In the genomic region with DNA sequence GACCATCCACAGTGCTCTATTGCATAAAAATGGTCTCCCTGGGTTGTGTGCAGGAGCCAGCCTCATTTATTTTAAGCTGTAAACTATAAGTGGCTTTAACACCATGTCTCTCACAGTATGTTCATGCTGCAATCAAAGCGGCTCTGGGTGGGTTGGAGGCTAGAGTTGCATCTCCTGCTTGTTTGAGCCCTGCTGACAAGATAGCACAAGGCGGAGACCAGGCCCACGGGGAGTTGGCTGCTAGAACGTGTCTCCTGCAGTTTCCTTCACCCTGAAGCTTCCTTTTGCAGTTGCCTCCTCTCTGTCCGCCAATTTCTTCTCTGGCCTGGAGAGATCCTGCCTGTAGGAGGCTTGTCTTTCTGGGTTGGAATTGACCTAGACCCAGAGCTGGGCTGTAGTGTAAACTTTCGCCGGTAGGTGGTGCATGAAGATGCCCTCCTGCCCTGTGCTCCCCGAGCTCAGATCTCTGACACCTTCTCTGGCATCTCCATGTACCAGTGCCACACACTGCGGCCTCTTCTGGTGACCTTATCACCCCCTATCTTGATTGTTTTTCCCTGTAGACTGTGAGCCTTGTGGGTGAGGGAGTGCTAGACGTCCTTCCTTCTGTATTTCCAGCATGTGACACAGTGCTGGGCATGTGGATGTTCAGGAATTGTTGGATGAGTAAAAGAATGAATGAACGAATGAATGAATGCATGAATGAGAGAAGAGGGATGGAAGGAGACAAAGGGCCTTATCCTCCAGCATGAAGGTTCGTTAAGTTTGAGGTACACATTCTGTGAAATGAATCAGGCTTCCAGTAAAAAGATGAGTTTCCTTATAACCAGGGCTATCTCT, we compare ENCODE assay signal across 8 cellular contexts. TPM values are rescaled to one million over a fixed set of nuclear protein-coding genes. Genes with fewer than 3 reads are reported as not detected.
A peak's percentile ranks its signal among the peaks of the same experiment; 100 is the strongest.
DNase-seq lines count a peak whose midpoint lies in the region; ATAC-seq and TF ChIP-seq lines count a peak whose summit lies in the region.

No MANE protein-coding gene starts in this region.

- H3K4me1 Mint-ChIP-seq in Caco-2 (ENCODE audit: low read depth, unreplicated experiment) = peaks cover 4% of the 10 kb centered on the region
- peaks cover 5% of the 10 kb centered on the region for H3K4me1 Mint-ChIP-seq in activated T-helper 17 cell treated with anti-CD3 and anti-CD28 coated beads, Interleukin-2, amount 50 U/mL, for 72 hours
- peaks cover 6% of the 10 kb centered on the region for H3K4me1 Mint-ChIP-seq in type B pancreatic cell (ENCODE audit: unreplicated experiment)

- POLR2A ChIA-PET in Caco-2 (lab: Charles Lee) = no interaction called here

- H3K4me3 Mint-ChIP-seq in Caco-2 (ENCODE audit: unreplicated experiment) (no peak overlapping the region), type B pancreatic cell (no peak overlapping the region)
- H3K4me3 Mint-ChIP-seq in activated T-helper 17 cell treated with anti-CD3 and anti-CD28 coated beads, Interleukin-2, amount 50 U/mL, for 72 hours = no peak overlapping the region

- no peak overlapping the region for H3K4me3 ChIP-seq in Caco-2 (ENCODE audit: low read depth, low read length)
- H3K4me3 ChIP-seq in Peyer's patch = no peak overlapping the region
- H3K4me3 ChIP-seq in ovary = no peak overlapping the region

- 51 to 57% (median 53%) methylated on average over 12 of the region's 12 CpGs for WGBS in ovary, 3 donors

- ATAC-seq in GM19397 (IDR thresholded peaks at IDR 0.05; ENCODE audit: unreplicated experiment) (peak; percentile 76), HG03558 (IDR thresholded peaks at IDR 0.05; ENCODE audit: extremely low read depth, unreplicated experiment) (peak; percentile 82), foreskin keratinocyte (peak; percentile 95)
- peak; percentile 97 for ATAC-seq in activated T-helper 17 cell treated with anti-CD3 and anti-CD28 coated beads, Interleukin-2, amount 50 U/mL, for 72 hours (replicated peaks)

- no peaks in the 10 kb centered on the region for H3K27me3 Mint-ChIP-seq in Caco-2 (ENCODE audit: insufficient read depth, unreplicated experiment)
- H3K27me3 Mint-ChIP-seq in activated T-helper 17 cell treated with anti-CD3 and anti-CD28 coated beads, Interleukin-2, amount 50 U/mL, for 72 hours = no peaks in the 10 kb centered on the region
- H3K27me3 Mint-ChIP-seq in type B pancreatic cell = no peaks in the 10 kb centered on the region

- no peak for TF ChIP-seq EP300 in ovary (IDR thresholded peaks at IDR 0.05)

- TF ChIP-seq POLR2A in Peyer's patch (IDR thresholded peaks at IDR 0.05) = no peak
- no peak for TF ChIP-seq POLR2A in ovary (IDR thresholded peaks at IDR 0.05)

- intact Hi-C loops in Caco-2 (cut with micrococcal nuclease; ENCODE audit: unreplicated experiment) (loop anchor here (1.0 to 10.0 kb wide), 3 partner anchors 100 to 268 kb away; no protein-coding TSS in a partner anchor), ovary (cut with DNase I) (loop anchor here in 2 of 4 donors (5.0 to 10.0 kb wide), 2 partner anchors 98 to 101 kb away; no protein-coding TSS in a partner anchor)

- H3K27me3 ChIP-seq in Caco-2 (replicated peaks; ENCODE audit: control insufficient read depth, insufficient read depth, low read length) (no peaks in the 10 kb centered on the region), Peyer's patch (no peaks in the 10 kb centered on the region), foreskin keratinocyte (no peaks in the 10 kb centered on the region), ovary (no peaks in the 10 kb centered on the region)

- H3K9me3 Mint-ChIP-seq in Caco-2 (ENCODE audit: unreplicated experiment) = no peaks in the 10 kb centered on the region
- no peaks in the 10 kb centered on the region for H3K9me3 Mint-ChIP-seq in activated T-helper 17 cell treated with anti-CD3 and anti-CD28 coated beads, Interleukin-2, amount 50 U/mL, for 72 hours
- H3K9me3 Mint-ChIP-seq in type B pancreatic cell = no peaks in the 10 kb centered on the region

- TF ChIP-seq CTCF in Caco-2 (IDR thresholded peaks at IDR 0.05; ENCODE audit: insufficient read depth in 1 of 2, low read depth in 1 of 2, low read length in 1 of 2, severe bottlenecking in 1 of 2, unreplicated experiment in 1 of 2) (peak; percentile 72 to 79), Peyer's patch (IDR thresholded peaks at IDR 0.05) (peak; percentile 74 to 88 (median 86)), foreskin keratinocyte (conservative IDR thresholded peaks at IDR 0.05) (peak; percentile 87), ovary (IDR thresholded peaks at IDR 0.05) (peak; percentile 25 to 63 (median 41)), type B pancreatic cell (conservative IDR thresholded peaks at IDR 0.05) (peak; percentile 83)

- BruUV-seq in Caco-2 (replicated peaks; lab: Mats Ljungman, UMichigan) = no TSS peak

- H3K27ac ChIP-seq in Peyer's patch (no peak overlapping the region), foreskin keratinocyte (no peak overlapping the region), ovary (no peak overlapping the region)

- H3K9me3 ChIP-seq in Caco-2 = no peaks in the 10 kb centered on the region
- no peaks in the 10 kb centered on the region for H3K9me3 ChIP-seq in Peyer's patch
- H3K9me3 ChIP-seq in ovary = no peaks in the 10 kb centered on the region

- H3K27ac Mint-ChIP-seq in Caco-2 (ENCODE audit: unreplicated experiment) (no peak overlapping the region), type B pancreatic cell (no peak overlapping the region)
- H3K27ac Mint-ChIP-seq in activated T-helper 17 cell treated with anti-CD3 and anti-CD28 coated beads, Interleukin-2, amount 50 U/mL, for 72 hours = peak overlapping the region; percentile 37

- H3K4me1 ChIP-seq in Caco-2 = no peaks in the 10 kb centered on the region
- peaks cover 0 to 2% (median 0%) of the 10 kb centered on the region in 4 donors for H3K4me1 ChIP-seq in Peyer's patch
- H3K4me1 ChIP-seq in foreskin keratinocyte = no peaks in the 10 kb centered on the region
- no peaks in the 10 kb centered on the region for H3K4me1 ChIP-seq in ovary (ENCODE audit: insufficient read depth)

- H3K36me3 ChIP-seq in Caco-2 (ENCODE audit: control insufficient read depth, insufficient read depth, low read length) (no peaks in the 10 kb centered on the region), Peyer's patch (no peaks in the 10 kb centered on the region), ovary (no peaks in the 10 kb centered on the region)

- CTCF ChIA-PET in Caco-2 (lab: Charles Lee) = interaction anchor here (0.6 to 2.2 kb wide), 12 partner anchors 9 to 144 kb away, joined by 3 to 31 read pairs (median 4); a partner anchor contains a TSS

- peak; percentile 70 to 79 for DNase-seq in Caco-2
- peak; percentile 73 to 90 (median 80) for DNase-seq in Peyer's patch
- peak; percentile 34 to 62 for DNase-seq in foreskin keratinocyte
- DNase-seq in ovary = peak; percentile 36 to 72 (median 67)
- no peak for DNase-seq in type B pancreatic cell (ENCODE audit: extremely low spot score, unreplicated experiment)

- H3K36me3 Mint-ChIP-seq in Caco-2 (ENCODE audit: insufficient read depth, unreplicated experiment) (peaks cover 5% of the 10 kb centered on the region), type B pancreatic cell (peaks cover 4% of the 10 kb centered on the region)
- H3K36me3 Mint-ChIP-seq in activated T-helper 17 cell treated with anti-CD3 and anti-CD28 coated beads, Interleukin-2, amount 50 U/mL, for 72 hours (ENCODE audit: low read depth) = peaks cover under 1% of the 10 kb centered on the region

RNA-seq across cellular contexts. Expression of a gene that starts 10.4 kb away (rescaled TPM):
- total RNA-seq in Caco-2 (2022) = 1.2 TPM in 2 replicates
- total RNA-seq in Peyer's patch = 1 to 10 TPM in 3 of 4 donors, not detected in 1; 3.4 to 4.9 (median 3.6) TPM
- 10 to 100 TPM in 1 of 2 donors, 1 to 10 TPM in 1; 6.3 to 11.0 TPM for total RNA-seq in activated T-helper 17 cell treated with anti-CD3 and anti-CD28 coated beads, Interleukin-2, amount 50 U/mL, for 72 hours
- 3.0 and 3.6 TPM in 2 replicates for total RNA-seq in foreskin keratinocyte
- 1.8 and 1.9 TPM in 2 replicates for polyA plus RNA-seq in foreskin keratinocyte
- total RNA-seq in ovary = 1 to 10 TPM in 3 of 7 donors, under 1 TPM in 4; 0.48 to 1.6 (median 0.76) TPM
- polyA plus RNA-seq in ovary = 1 to 10 TPM in 1 of 2 donors, under 1 TPM in 1; 0.41 to 1.5 TPM
- total RNA-seq in type B pancreatic cell (ENCODE audit: low replicate concordance) = 2.6 and 3.0 TPM in 2 replicates

RNA-seq across cellular contexts. Expression of a gene that starts 39.4 kb away (rescaled TPM):
- total RNA-seq in Caco-2 (2022) (not detected in 2 replicates), Peyer's patch (not detected), foreskin keratinocyte (not detected in 2 replicates), ovary (not detected), type B pancreatic cell (ENCODE audit: low replicate concordance) (not detected in 2 replicates)
- total RNA-seq in activated T-helper 17 cell treated with anti-CD3 and anti-CD28 coated beads, Interleukin-2, amount 50 U/mL, for 72 hours = under 1 TPM in 1 of 2 donors, not detected in 1; 0.37 TPM
- polyA plus RNA-seq in foreskin keratinocyte (not detected in 2 replicates), ovary (not detected)

RNA-seq across cellular contexts. Expression of a gene that starts 44.5 kb away (rescaled TPM):
- total RNA-seq in Caco-2 (2022) (131 and 132 TPM in 2 replicates), Peyer's patch (100 to 1,000 TPM in 1 of 4 donors, 10 to 100 TPM in 3; 66.2 to 210 (median 72.5) TPM), foreskin keratinocyte (157 and 163 TPM in 2 replicates), ovary (100 to 1,000 TPM in 6 of 7 donors, 10 to 100 TPM in 1; 98.8 to 286 (median 233) TPM), type B pancreatic cell (ENCODE audit: low replicate concordance) (127 and 156 TPM in 2 replicates)
- total RNA-seq in activated T-helper 17 cell treated with anti-CD3 and anti-CD28 coated beads, Interleukin-2, amount 50 U/mL, for 72 hours = 100 to 1,000 TPM; 222 to 241 TPM
- polyA plus RNA-seq in foreskin keratinocyte (96.2 and 107 TPM in 2 replicates), ovary (100 to 1,000 TPM; 118 to 521 TPM)

RNA-seq across cellular contexts. Expression of a gene that starts 44.6 kb away (rescaled TPM):
- total RNA-seq in Caco-2 (2022) = 11.6 and 13.6 TPM in 2 replicates
- 10 to 100 TPM in 1 of 4 donors, 1 to 10 TPM in 3; 4.9 to 14.7 (median 6.6) TPM for total RNA-seq in Peyer's patch
- 10 to 100 TPM; 34.5 to 35.4 TPM for total RNA-seq in activated T-helper 17 cell treated with anti-CD3 and anti-CD28 coated beads, Interleukin-2, amount 50 U/mL, for 72 hours
- total RNA-seq in foreskin keratinocyte = 23.6 and 25.3 TPM in 2 replicates
- 32.3 and 38.1 TPM in 2 replicates for polyA plus RNA-seq in foreskin keratinocyte
- total RNA-seq in ovary = 10 to 100 TPM; 27.4 to 57.0 (median 32.8) TPM
- polyA plus RNA-seq in ovary = 10 to 100 TPM; 21.5 to 43.9 TPM
- total RNA-seq in type B pancreatic cell (ENCODE audit: low replicate concordance) = 15.6 and 36.8 TPM in 2 replicates
